9 cellular contexts compared by ENCODE assay signal in genomic region chr21:17931080-17931479, GRCh38.
DNase-seq lines count a peak whose midpoint lies in the region; ATAC-seq and TF ChIP-seq lines count a peak whose summit lies in the region.
"Had no signal": no experiment of that assay in that cellular context is flagged by ENCODE, and none has a peak within 500 bp of the region (broad histone marks: within the 10 kb centered on the region; RNA-seq: fewer than 3 reads in every experiment).

No MANE protein-coding gene starts in this region.

- peak; percentile 20 for TF ChIP-seq CTCF in fibroblast of the aortic adventitia (IDR thresholded peaks at IDR 0.05; ENCODE audit: insufficient read depth, low read length)

- peak; percentile 77 for ATAC-seq in GM19438 (IDR thresholded peaks at IDR 0.05; ENCODE audit: low read depth, unreplicated experiment)

- no peak overlapping the region for H3K4me3 ChIP-seq in fibroblast of the aortic adventitia (ENCODE audit: low read depth, low read length)

- DNase-seq in ELF-1 (ENCODE audit: low read depth, low spot score) (peak; percentile 17), NCI-H1048 (lab: John Stamatoyannopoulos, UW) (peak; percentile 18), fibroblast of the aortic adventitia (ENCODE audit: low read depth) (no peak), NCI-H226 (no peak), NCI-H187 treated with DMSO at 0.1 percent for 48 hours (lab: John Stamatoyannopoulos, UW) (no peak), NCI-H2107 treated with DMSO at 0.1 percent for 48 hours (lab: John Stamatoyannopoulos, UW; ENCODE audit: unreplicated experiment) (no peak), cerebellum (ENCODE audit: low spot score) (no peak)
- DNase-seq: mesenchymal stem cell had no signal

Comparison
In these comparisons a context has a peak if more than half of its experiments do, and no peak if none do; other contexts are left out.
1. DNase-seq: peak in ELF-1 (single experiment) and NCI-H1048 (single experiment); none in fibroblast of the aortic adventitia (single experiment), NCI-H226 (single experiment), NCI-H187 treated with DMSO at 0.1 percent for 48 hours (single experiment), NCI-H2107 treated with DMSO at 0.1 percent for 48 hours (single experiment) and cerebellum (single experiment).